Comparison of ENCODE assay signal across 33 cellular contexts in genomic region chr5:6286404-6286803, GRCh38.
DNase-seq lines count a peak whose midpoint lies in the region; ATAC-seq and TF ChIP-seq lines count a peak whose summit lies in the region.
"Had no signal": no experiment of that assay in that cellular context is flagged by ENCODE, and none has a peak within 500 bp of the region (broad histone marks: within the 10 kb centered on the region; RNA-seq: fewer than 3 reads in every experiment).

No MANE protein-coding gene starts in this region.

- peak overlapping the region in 14 of 59 donors; percentile 6 to 29 (median 19) for H3K4me3 ChIP-seq in dorsolateral prefrontal cortex
- peak overlapping the region; percentile 39 for H3K4me3 ChIP-seq in trophoblast cell (ENCODE audit: low read depth, low read length)
- no peak overlapping the region for H3K4me3 ChIP-seq in coronary artery
- no peak overlapping the region for H3K4me3 ChIP-seq in adrenal gland
- no peak overlapping the region for H3K4me3 ChIP-seq in esophagus squamous epithelium
- H3K4me3 ChIP-seq: A549; BLaER1; BLaER1 treated with 17β-estradiol and CSF1 and Interleukin-3, amounts not matched to agents 10 nM and 100 nM had no signal

- H3K36me3 ChIP-seq in trophoblast cell (ENCODE audit: control insufficient read depth in 1 of 2, insufficient read depth in 2 of 2, low read length in 2 of 2) (no peaks in the 10 kb centered on the region), adrenal gland (replicated peaks in 1 of 2) (no peaks in the 10 kb centered on the region), esophagus squamous epithelium (no peaks in the 10 kb centered on the region)
- H3K36me3 ChIP-seq: BE2C; BLaER1; BLaER1 treated with 17β-estradiol and CSF1 and Interleukin-3, amounts not matched to agents 10 nM and 100 nM had no signal

- no peak overlapping the region for H3K23ac ChIP-seq in trophoblast cell (ENCODE audit: low read length)

- no peak overlapping the region for H3K4me2 ChIP-seq in trophoblast cell (ENCODE audit: low read length)
- H3K4me2 ChIP-seq: A549; BLaER1; BLaER1 treated with 17β-estradiol and CSF1 and Interleukin-3, amounts not matched to agents 10 nM and 100 nM had no signal

- no peak overlapping the region for H2BK120ac ChIP-seq in trophoblast cell (ENCODE audit: insufficient read depth, low read length, poor library complexity)

- H3K4me1 ChIP-seq in trophoblast cell (ENCODE audit: control insufficient read depth in 1 of 2, insufficient read depth in 2 of 2, low read length in 2 of 2) (no peaks in the 10 kb centered on the region), adrenal gland (replicated peaks in 1 of 2) (no peaks in the 10 kb centered on the region), esophagus squamous epithelium (no peaks in the 10 kb centered on the region)
- H3K4me1 ChIP-seq: A549, BE2C, BLaER1, Caco-2 had no signal

- TF ChIP-seq CTCF in dorsolateral prefrontal cortex (IDR thresholded peaks at IDR 0.05 in 54 of 56, conservative IDR thresholded peaks at IDR 0.05 in 2 of 56; ENCODE audit: low read depth in 1 of 56, partially characterized antibody in 56 of 56) (no peak), coronary artery (IDR thresholded peaks at IDR 0.05) (no peak), adrenal gland (IDR thresholded peaks at IDR 0.05) (no peak), esophagus squamous epithelium (IDR thresholded peaks at IDR 0.05) (no peak)

- H3K27me3 ChIP-seq in dorsolateral prefrontal cortex (no peaks in the 10 kb centered on the region), trophoblast cell (ENCODE audit: insufficient read depth, low read length) (no peaks in the 10 kb centered on the region), adrenal gland (no peaks in the 10 kb centered on the region), esophagus squamous epithelium (no peaks in the 10 kb centered on the region)
- H3K27me3 ChIP-seq: BE2C; BLaER1; BLaER1 treated with 17β-estradiol and CSF1 and Interleukin-3, amounts not matched to agents 10 nM and 100 nM had no signal

- WGBS in trophoblast cell (ENCODE audit: extremely low coverage, insufficient coverage, insufficient read length): no CpG with 5 or more reads among the region's 7 CpGs
- 85 to 93% (median 92%) methylated on average over 7 of the region's 7 CpGs for WGBS in adrenal gland, 4 donors
- WGBS in esophagus squamous epithelium, 2 donors: 72 to 85% methylated on average over 7 of the region's 7 CpGs

- ATAC-seq in HG03460 (IDR thresholded peaks at IDR 0.05; ENCODE audit: unreplicated experiment): no peak
- ATAC-seq: A549; CD8-positive, alpha-beta T cell had no signal

- no peak overlapping the region for H2BK5ac ChIP-seq in trophoblast cell (ENCODE audit: low read depth, low read length, poor library complexity)

- intact Hi-C loops in dorsolateral prefrontal cortex (cut with DNase I) (no loop called here), adrenal gland (cut with DNase I) (no loop called here), esophagus squamous epithelium (cut with DNase I) (no loop called here)

- no peak overlapping the region for H3K18ac ChIP-seq in trophoblast cell (ENCODE audit: low read length)

- no peak overlapping the region for H2BK12ac ChIP-seq in trophoblast cell (ENCODE audit: low read length)

- no peak overlapping the region for H2AFZ ChIP-seq in trophoblast cell (ENCODE audit: insufficient read depth, low read length, poor library complexity)

- no peak overlapping the region for H3K4ac ChIP-seq in trophoblast cell (ENCODE audit: low read depth, low read length)

- TF ChIP-seq POLR2A in adrenal gland (IDR thresholded peaks at IDR 0.05): no peak
- TF ChIP-seq POLR2A in esophagus squamous epithelium (IDR thresholded peaks at IDR 0.05): no peak

- H2AK5ac ChIP-seq in trophoblast cell (ENCODE audit: low read length): no peak overlapping the region

- DNase-seq in dorsolateral prefrontal cortex: peak in 4 of 10 donors; percentile 41 to 57 (median 48)
- DNase-seq in trophoblast cell: no peak
- DNase-seq in superior temporal gyrus (ENCODE audit: extremely low spot score): peak; percentile 34
- DNase-seq in coronary artery (ENCODE audit: low spot score): no peak
- no peak for DNase-seq in adrenal gland
- no peak for DNase-seq in esophagus squamous epithelium (lab: John Stamatoyannopoulos, UW)
- DNase-seq: 8988T; ACHN; AML-193; BE2C; C1 segment of cervical spinal cord; Caco-2; Calu3; CD4-positive, alpha-beta memory T cell; CD4-positive, alpha-beta T cell; CD4-positive, CD25-positive, alpha-beta regulatory T cell; CD8-positive, alpha-beta memory T cell; CD8-positive, alpha-beta T cell; COR-L47; DMS 273 treated with DMSO at 0.1 percent for 48 hours; DMS153; DMS53; DMS79; DMS79 treated with DMSO at 0.1 percent for 48 hours; DND-41; EL had no signal

- peak overlapping the region; percentile 30 for H3K27ac ChIP-seq in angular gyrus (ENCODE audit: low read depth, low read length)
- peak overlapping the region in 31 of 59 donors; percentile 1 to 68 (median 38) for H3K27ac ChIP-seq in dorsolateral prefrontal cortex
- H3K27ac ChIP-seq in trophoblast cell (ENCODE audit: low read depth, low read length): no peak overlapping the region
- H3K27ac ChIP-seq in coronary artery: no peak overlapping the region
- no peak overlapping the region for H3K27ac ChIP-seq in adrenal gland
- no peak overlapping the region for H3K27ac ChIP-seq in esophagus squamous epithelium
- H3K27ac ChIP-seq: 22Rv1; A549; BLaER1; BLaER1 treated with 17β-estradiol and CSF1 and Interleukin-3, amounts not matched to agents 10 nM and 100 nM; C4-2B had no signal

- no peak overlapping the region for H4K8ac ChIP-seq in trophoblast cell (ENCODE audit: low read depth, low read length)

- no peak overlapping the region for H3K14ac ChIP-seq in trophoblast cell (ENCODE audit: low read length)

- H3K9me3 ChIP-seq in trophoblast cell (ENCODE audit: insufficient read depth, low read depth, low read length): peaks cover 2% of the 10 kb centered on the region
- H3K9me3 ChIP-seq in adrenal gland (replicated peaks in 1 of 3): no peaks in the 10 kb centered on the region
- H3K9me3 ChIP-seq in esophagus squamous epithelium: no peaks in the 10 kb centered on the region
- H3K9me3 ChIP-seq: A549, BE2C had no signal

- H3K9ac ChIP-seq in trophoblast cell (ENCODE audit: low read length): no peak overlapping the region
- H3K9ac ChIP-seq: BLaER1; BLaER1 treated with 17β-estradiol and CSF1 and Interleukin-3, amounts not matched to agents 10 nM and 100 nM had no signal

- no peak overlapping the region for H4K12ac ChIP-seq in trophoblast cell (ENCODE audit: low read depth, low read length)

- H3K79me2 ChIP-seq in trophoblast cell (ENCODE audit: control insufficient read depth, insufficient read depth, low read length, poor library complexity): no peaks in the 10 kb centered on the region

- no peaks in the 10 kb centered on the region for H3K79me1 ChIP-seq in trophoblast cell (ENCODE audit: low read length)

- H4K91ac ChIP-seq in trophoblast cell (ENCODE audit: low read depth, low read length): no peak overlapping the region

Comparison
In these comparisons a context has a peak if more than half of its experiments do, and no peak if none do; other contexts are left out.
1. H3K27ac ChIP-seq: peak in angular gyrus (single experiment) and dorsolateral prefrontal cortex (31 of 59); none in trophoblast cell (single experiment), coronary artery (0 of 2), adrenal gland (0 of 5) and esophagus squamous epithelium (0 of 4).